ENCODE assay signal across 8 cellular contexts in genomic region chr11:61892085-61892370, GRCh38. TPM values are rescaled to one million over a fixed set of nuclear protein-coding genes. Genes with fewer than 3 reads are reported as not detected.
A peak's percentile ranks its signal among the peaks of the same experiment; 100 is the strongest.
DNase-seq lines count a peak whose midpoint lies in the region; TF ChIP-seq lines count a peak whose summit lies in the region.

No MANE protein-coding gene starts in this region.

- H3F3A ChIP-seq in DOHH2 (ENCODE audit: control insufficient read depth, insufficient read depth) = peaks cover 7% of the 10 kb centered on the region

- no peak overlapping the region for H3K23ac ChIP-seq in H9 (ENCODE audit: insufficient read length, low read depth, low read length)

- no peak overlapping the region for H2BK20ac ChIP-seq in H9 (ENCODE audit: low read depth, low read length, poor library complexity, severe bottlenecking)

- no peak overlapping the region for H4K8ac ChIP-seq in H9 (replicated peaks; ENCODE audit: insufficient read length, low read depth, low read length)

- H4K20me1 ChIP-seq in DOHH2 (ENCODE audit: control insufficient read depth, insufficient read depth, low read depth, low read length) (no peaks in the 10 kb centered on the region), H9 (ENCODE audit: control insufficient read depth, insufficient read depth, insufficient read length) (no peaks in the 10 kb centered on the region), hepatocyte (ENCODE audit: insufficient read depth, poor library complexity, severe bottlenecking) (no peaks in the 10 kb centered on the region)

- H4K5ac ChIP-seq in H9 (ENCODE audit: insufficient read length, low read depth, low read length) = no peak overlapping the region

- H3K9me2 ChIP-seq in DOHH2 (replicated peaks; ENCODE audit: control insufficient read depth, low read length) = no peaks in the 10 kb centered on the region
- H3K9me2 ChIP-seq in hepatocyte (replicated peaks; ENCODE audit: insufficient read depth) = no peaks in the 10 kb centered on the region

- H3K4me1 ChIP-seq in DOHH2 (ENCODE audit: control insufficient read depth, low read length) (peaks cover 38% of the 10 kb centered on the region), H9 (ENCODE audit: insufficient read depth, low read length) (no peaks in the 10 kb centered on the region), hepatocyte (ENCODE audit: insufficient read depth) (peaks cover 9% of the 10 kb centered on the region)

- WGBS in H9 (ENCODE audit: extremely low coverage, insufficient read length, low lambda C conversion rate) = no CpG with 5 or more reads among the region's 12 CpGs
- WGBS in hepatocyte (ENCODE audit: low lambda C conversion rate, missing lambda C conversion rate) = 18% methylated on average over 10 of the region's 12 CpGs

- H3K9me3 ChIP-seq in DOHH2 (ENCODE audit: control insufficient read depth, insufficient read depth, low read length) (no peaks in the 10 kb centered on the region), H9 (ENCODE audit: control insufficient read depth, low read depth, low read length) (no peaks in the 10 kb centered on the region), WERI-Rb-1 (ENCODE audit: severe bottlenecking) (no peaks in the 10 kb centered on the region), hepatocyte (ENCODE audit: low read depth) (no peaks in the 10 kb centered on the region)

- no peaks in the 10 kb centered on the region for H3K79me1 ChIP-seq in H9 (ENCODE audit: insufficient read depth, low read depth, low read length, poor library complexity, severe bottlenecking)

- H3K36me3 ChIP-seq in DOHH2 (ENCODE audit: control insufficient read depth, low read length) (no peaks in the 10 kb centered on the region; the same call in 1 of the 2 replicates), WERI-Rb-1 (no peaks in the 10 kb centered on the region), hepatocyte (replicated peaks; ENCODE audit: insufficient read depth, low read depth) (no peaks in the 10 kb centered on the region)

- H2BK5ac ChIP-seq in H9 (ENCODE audit: insufficient read length, low read length) = no peak overlapping the region

- H3K27ac ChIP-seq in DOHH2 (ENCODE audit: low read depth, low read length) = peak overlapping the region; percentile 64
- H3K27ac ChIP-seq in H9 (ENCODE audit: insufficient read length, low read depth, low read length) = no peak overlapping the region
- no peak overlapping the region for H3K27ac ChIP-seq in WERI-Rb-1
- no peak overlapping the region for H3K27ac ChIP-seq in hepatocyte

- H3K9ac ChIP-seq in H9 (ENCODE audit: extremely low read depth, insufficient read length, low read length) = no peak overlapping the region

- H3K27me3 ChIP-seq in DOHH2 (ENCODE audit: control insufficient read depth, low read length) (no peaks in the 10 kb centered on the region), H9 (ENCODE audit: insufficient read depth, low read length) (no peaks in the 10 kb centered on the region), WERI-Rb-1 (ENCODE audit: insufficient read depth, low read depth, severe bottlenecking) (no peaks in the 10 kb centered on the region), hepatocyte (no peaks in the 10 kb centered on the region)

- H3K4me2 ChIP-seq in DOHH2 (ENCODE audit: low read length) (peak overlapping the region; percentile 99), H9 (ENCODE audit: insufficient read depth, insufficient read length, low read length) (peak overlapping the region; percentile 53), hepatocyte (peak overlapping the region; percentile 100)

- no peak overlapping the region for H2BK15ac ChIP-seq in H9 (ENCODE audit: low read depth, low read length)

- no peak overlapping the region for H4K91ac ChIP-seq in H9 (ENCODE audit: insufficient read length, low read depth, low read length)

- peaks cover 0 to 4% (median 0%) of the 10 kb centered on the region in 3 experiments; a peak in 2 of 7 replicates for H3K36me3 Mint-ChIP-seq in H9 (ENCODE audit: insufficient read depth in 1 of 3, low read depth in 3 of 3)
- H3K36me3 Mint-ChIP-seq in stimulated activated naive CD8-positive, alpha-beta T cell treated with anti-CD3 and anti-CD28 coated beads, Interleukin-15, Interleukin-2, amounts not matched to agents 100 ng/mL and 50 ng/mL, for 24 hours (ENCODE audit: low read depth) = no peaks in the 10 kb centered on the region

- H3K9me3 Mint-ChIP-seq in H9 = 0 out of 5 replicates have a peak, but pooled peaks cover 0 to 2% of the 10 kb centered on the region in 2 experiments
- no peaks in the 10 kb centered on the region for H3K9me3 Mint-ChIP-seq in stimulated activated naive CD8-positive, alpha-beta T cell treated with anti-CD3 and anti-CD28 coated beads, Interleukin-15, Interleukin-2, amounts not matched to agents 100 ng/mL and 50 ng/mL, for 24 hours

- H3K14ac ChIP-seq in H9 (ENCODE audit: insufficient read depth, low read length) = no peak overlapping the region; the same call in 1 of the 2 replicates

- TF ChIP-seq CTCF in DOHH2 (IDR thresholded peaks at IDR 0.05; ENCODE audit: low read depth, low read length, poor library complexity, severe bottlenecking) = peak; percentile 35
- no peak; the same call in 2 of the 3 replicates for TF ChIP-seq CTCF in H9 (conservative IDR thresholded peaks at IDR 0.05)
- TF ChIP-seq CTCF in WERI-Rb-1 (IDR thresholded peaks at IDR 0.05; ENCODE audit: low read depth, low read length) = no peak
- no peak for TF ChIP-seq CTCF in hepatocyte (IDR thresholded peaks at IDR 0.05; ENCODE audit: poor library complexity)

- no peak overlapping the region for H2AFZ ChIP-seq in H9 (ENCODE audit: low read length)
- peak overlapping the region; percentile 90 for H2AFZ ChIP-seq in hepatocyte

- no peak overlapping the region for H2BK12ac ChIP-seq in H9 (ENCODE audit: insufficient read length, low read depth, low read length)

- no peak overlapping the region for H2AK5ac ChIP-seq in H9 (ENCODE audit: insufficient read length, low read length)

- no peak for DNase-seq in H9
- DNase-seq in WERI-Rb-1 = no peak
- no peak for DNase-seq in hepatocyte (ENCODE audit: low spot score)
- no peak for DNase-seq in cerebellar nuclear complex (lab: John Stamatoyannopoulos, UW)
- no peak for DNase-seq in SW480 (ENCODE audit: low spot score)
- DNase-seq in NCI-H187 (lab: John Stamatoyannopoulos, UW) = no peak

- H3K23me2 ChIP-seq in H9 (ENCODE audit: insufficient read length, low read depth, low read length, poor library complexity, severe bottlenecking) = peaks cover 9% of the 10 kb centered on the region

- H3K27me3 Mint-ChIP-seq in H9 (ENCODE audit: low read depth) = peaks cover 2% of the 10 kb centered on the region
- no peaks in the 10 kb centered on the region for H3K27me3 Mint-ChIP-seq in stimulated activated naive CD8-positive, alpha-beta T cell treated with anti-CD3 and anti-CD28 coated beads, Interleukin-15, Interleukin-2, amounts not matched to agents 100 ng/mL and 50 ng/mL, for 24 hours

- H3K4me1 Mint-ChIP-seq in H9 = peaks cover 4 to 16% of the 10 kb centered on the region in 2 experiments; a peak in 3 of 4 replicates
- H3K4me1 Mint-ChIP-seq in stimulated activated naive CD8-positive, alpha-beta T cell treated with anti-CD3 and anti-CD28 coated beads, Interleukin-15, Interleukin-2, amounts not matched to agents 100 ng/mL and 50 ng/mL, for 24 hours (ENCODE audit: low read depth) = peaks cover 2% of the 10 kb centered on the region

- H3K79me2 ChIP-seq in DOHH2 (ENCODE audit: control insufficient read depth, low read length) = peaks cover 18% of the 10 kb centered on the region
- 0 out of 2 replicates have a peak, but pooled peaks cover 2% of the 10 kb centered on the region for H3K79me2 ChIP-seq in H9 (ENCODE audit: insufficient read depth, low read length)
- H3K79me2 ChIP-seq in hepatocyte = no peaks in the 10 kb centered on the region

- peak overlapping the region; percentile 85 for H3K4me3 ChIP-seq in DOHH2 (ENCODE audit: low read length)
- peak overlapping the region; percentile 51 for H3K4me3 ChIP-seq in WERI-Rb-1 (ENCODE audit: low read depth, low read length)
- H3K4me3 ChIP-seq in hepatocyte = peak overlapping the region; percentile 92

- no peak overlapping the region for H3K4ac ChIP-seq in H9 (ENCODE audit: low read depth, low read length)

- H3T11ph ChIP-seq in H9 (ENCODE audit: low read length) = no peak overlapping the region

- H2BK120ac ChIP-seq in H9 (ENCODE audit: low read depth, low read length, poor library complexity, severe bottlenecking) = no peak overlapping the region

- no peak overlapping the region for H3K56ac ChIP-seq in H9 (ENCODE audit: insufficient read length, low read depth, low read length)

- H3K18ac ChIP-seq in H9 (ENCODE audit: insufficient read length, low read depth, low read length) = peak overlapping the region; percentile 21

- H3K4me3 Mint-ChIP-seq in H9 = peak overlapping the region; percentile 54 to 70
- H3K4me3 Mint-ChIP-seq in stimulated activated naive CD8-positive, alpha-beta T cell treated with anti-CD3 and anti-CD28 coated beads, Interleukin-15, Interleukin-2, amounts not matched to agents 100 ng/mL and 50 ng/mL, for 24 hours = peak overlapping the region; percentile 66

- no peak overlapping the region for H3K27ac Mint-ChIP-seq in H9
- no peak overlapping the region for H3K27ac Mint-ChIP-seq in stimulated activated naive CD8-positive, alpha-beta T cell treated with anti-CD3 and anti-CD28 coated beads, Interleukin-15, Interleukin-2, amounts not matched to agents 100 ng/mL and 50 ng/mL, for 24 hours

RNA-seq across cellular contexts. Expression of gene FADS3, which starts 0.7 kb away (rescaled TPM):
- 34.9 and 36.7 TPM in 2 replicates for total RNA-seq in H9 (2021)
- total RNA-seq in hepatocyte = 19.4 and 25.0 TPM in 2 replicates
- polyA plus RNA-seq in hepatocyte = 36.0 and 37.0 TPM in 2 replicates

RNA-seq across cellular contexts. Expression of gene RAB3IL1, which starts 25.3 kb away (rescaled TPM):
- total RNA-seq in H9 (2021) (1.8 and 2.4 TPM in 2 replicates), hepatocyte (9.1 and 10.8 TPM in 2 replicates)
- 15.4 and 18.6 TPM in 2 replicates for polyA plus RNA-seq in hepatocyte

RNA-seq across cellular contexts. Expression of gene BEST1, which starts 58.1 kb away (rescaled TPM):
- total RNA-seq in H9 (2021) = 0.18 and 0.24 TPM in 2 replicates
- total RNA-seq in hepatocyte = 3.5 and 4.7 TPM in 2 replicates
- polyA plus RNA-seq in hepatocyte = 5.7 and 6.9 TPM in 2 replicates
